9 cellular contexts compared by ENCODE assay signal in the genomic region with DNA sequence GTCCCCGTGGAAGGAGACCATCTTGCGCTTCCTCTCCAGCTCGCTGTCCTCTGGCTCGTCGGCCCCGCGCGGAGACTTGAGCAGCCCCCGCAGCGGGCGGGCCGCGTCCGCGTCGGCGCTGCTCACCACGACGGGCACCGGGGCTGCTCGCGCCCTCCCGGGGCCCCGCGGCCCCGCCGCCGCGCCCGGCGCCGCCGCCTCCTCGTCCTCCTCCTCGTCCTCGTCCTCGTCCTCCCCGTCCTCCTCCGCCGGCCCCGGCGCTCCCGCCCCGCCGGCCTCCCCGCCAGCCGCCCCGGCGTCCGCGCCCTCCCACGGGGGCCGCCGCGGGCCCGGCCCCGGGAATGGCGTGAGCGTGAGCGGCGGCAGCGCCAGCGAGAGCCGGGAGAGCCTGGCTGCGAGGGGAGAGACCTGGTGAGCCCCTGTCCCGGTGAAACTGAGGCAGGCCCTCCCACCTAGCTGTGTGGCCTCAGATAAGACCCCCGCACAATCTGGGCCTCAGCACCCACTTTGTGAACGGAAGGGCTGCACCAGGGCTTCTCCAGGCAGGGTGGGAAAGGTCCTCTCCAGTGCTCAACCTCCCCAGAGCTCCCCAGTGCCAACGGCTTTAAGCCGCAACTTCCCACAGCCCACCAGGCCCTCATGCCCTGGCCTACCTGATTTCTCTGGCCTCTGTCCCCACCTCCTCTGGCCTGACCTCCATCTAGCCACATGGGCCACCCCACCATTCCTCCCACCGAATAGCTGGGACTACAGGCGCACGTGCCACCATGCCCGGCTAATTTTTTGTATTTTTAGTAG. TPM values are rescaled to one million over a fixed set of nuclear protein-coding genes. Genes with fewer than 3 reads are reported as not detected.
A peak's percentile ranks its signal among the peaks of the same experiment; 100 is the strongest.
DNase-seq lines count a peak whose midpoint lies in the region; ATAC-seq and TF ChIP-seq lines count a peak whose summit lies in the region.
"Had no signal": no experiment of that assay in that cellular context is flagged by ENCODE, and none has a peak within 500 bp of the region (broad histone marks: within the 10 kb centered on the region; RNA-seq: fewer than 3 reads in every experiment).

No MANE protein-coding gene starts in this region.

- ATAC-seq in omental fat pad (ENCODE audit: low FRiP score), result peak; percentile 20
- ATAC-seq in HG03159 (IDR thresholded peaks at IDR 0.05; ENCODE audit: unreplicated experiment), result no peak

- H3K9me3 ChIP-seq in MG63, result no peaks in the 10 kb centered on the region

- POLR2A ChIA-PET in GM10248 (lab: Yijun Ruan, JAX), result interaction anchor here (0.5 to 1.6 kb wide), 6 partner anchors 24 to 1209 kb away, joined by 3 to 8 read pairs (median 3); a partner anchor contains a TSS

- peak overlapping the region; percentile 63 for H3K27ac ChIP-seq in epithelial cell of prostate

- H3K36me3 ChIP-seq in GM06990 (ENCODE audit: control insufficient read depth, insufficient read depth, low read length) (no peaks in the 10 kb centered on the region), MG63 (no peaks in the 10 kb centered on the region)

- in situ Hi-C loops in G401 (cut with HindIII; ENCODE audit: low sequenced_read_pairs), result no loop called here

- no peak for DNase-seq in GM06990 (ENCODE audit: extremely low read depth, insufficient read length)
- DNase-seq in MG63, result no peak
- DNase-seq in epithelial cell of prostate (ENCODE audit: low read depth, low spot score), result no peak
- no peak for DNase-seq in omental fat pad (ENCODE audit: low spot score)
- DNase-seq in GM10248 (ENCODE audit: extremely low spot score), result no peak
- DNase-seq in G401 (ENCODE audit: low spot score), result no peak
- DNase-seq in EL, result no peak

- H3K27me3 ChIP-seq in GM06990 (replicated peaks; ENCODE audit: control insufficient read depth, insufficient read depth, low read length) (no peaks in the 10 kb centered on the region; the same call in 1 of the 2 replicates), MG63 (peaks cover 12% of the 10 kb centered on the region)

- peak overlapping the region; percentile 53 for H3K4me3 ChIP-seq in GM06990 (replicated peaks; ENCODE audit: low read depth, low read length)
- peak overlapping the region; percentile 26; the same call in 1 of the 2 replicates for H3K4me3 ChIP-seq in MG63

- TF ChIP-seq CTCF in GM06990 (IDR thresholded peaks at IDR 0.05; ENCODE audit: insufficient read depth, low read length, poor library complexity, severe bottlenecking), result no peak
- no peak for TF ChIP-seq CTCF in omental fat pad (IDR thresholded peaks at IDR 0.05)
- no peak for TF ChIP-seq CTCF in GM10248 (IDR thresholded peaks at IDR 0.05; ENCODE audit: control extremely low read depth, extremely low read depth, low read depth, missing control alignments)

- CTCF ChIA-PET in GM10248 (lab: Yijun Ruan, JAX), result interaction anchor here (0.7 to 1.6 kb wide), 6 partner anchors 8 to 174 kb away, joined by 3 to 6 read pairs (median 4); a partner anchor contains a TSS

RNA-seq across cellular contexts. Expression of a gene that starts 17.7 kb away (rescaled TPM):
- total RNA-seq in MG63 (2014; rRNA removed; shearing (Covaris generic); ENCODE audit: low replicate concordance), result not detected in 2 replicates
- under 1 TPM; 0.12 to 0.47 (median 0.39) TPM for total RNA-seq in omental fat pad
- total RNA-seq in G401 (2014; rRNA removed; shearing (Covaris generic)), result 8.1 and 12.5 TPM in 2 replicates
- total RNA-seq: lung microvascular endothelial cell had no signal

RNA-seq across cellular contexts. Expression of a gene that starts 24.7 kb away (rescaled TPM):
- total RNA-seq in MG63 (2014; rRNA removed; shearing (Covaris generic); ENCODE audit: low replicate concordance), result 84.7 and 163 TPM in 2 replicates
- total RNA-seq in omental fat pad, result 10 to 100 TPM; 19.2 to 49.7 (median 26.8) TPM
- 87.4 and 107 TPM in 2 replicates for total RNA-seq in G401 (2014; rRNA removed; shearing (Covaris generic))

RNA-seq across cellular contexts. Expression of a gene that starts 38.5 kb away (rescaled TPM):
- 0.22 and 0.43 TPM in 2 replicates for total RNA-seq in MG63 (2014; rRNA removed; shearing (Covaris generic); ENCODE audit: low replicate concordance)
- 1 to 10 TPM in 2 of 4 donors, under 1 TPM in 2; 0.56 to 2.2 (median 1.1) TPM for total RNA-seq in omental fat pad
- 0.31 TPM in 1 of 2 replicates, not detected in the other for total RNA-seq in G401 (2014; rRNA removed; shearing (Covaris generic))

RNA-seq across cellular contexts. Expression of a gene that starts 48.1 kb away (rescaled TPM):
- total RNA-seq in MG63 (2014; rRNA removed; shearing (Covaris generic); ENCODE audit: low replicate concordance), result 86.6 and 138 TPM in 2 replicates
- 10 to 100 TPM; 19.5 to 90.5 (median 31.5) TPM for total RNA-seq in omental fat pad
- total RNA-seq in G401 (2014; rRNA removed; shearing (Covaris generic)), result 87.9 and 99.8 TPM in 2 replicates

RNA-seq across cellular contexts. Expression of a gene that starts 58.1 kb away (rescaled TPM):
- total RNA-seq in MG63 (2014; rRNA removed; shearing (Covaris generic); ENCODE audit: low replicate concordance), result 0.49 TPM in 1 of 2 replicates, not detected in the other
- total RNA-seq in omental fat pad, result not detected
- total RNA-seq in G401 (2014; rRNA removed; shearing (Covaris generic)), result 0.37 TPM in 1 of 2 replicates, not detected in the other
- total RNA-seq: lung microvascular endothelial cell had no signal
